31 cellular contexts compared by ENCODE assay signal in the genomic region with DNA sequence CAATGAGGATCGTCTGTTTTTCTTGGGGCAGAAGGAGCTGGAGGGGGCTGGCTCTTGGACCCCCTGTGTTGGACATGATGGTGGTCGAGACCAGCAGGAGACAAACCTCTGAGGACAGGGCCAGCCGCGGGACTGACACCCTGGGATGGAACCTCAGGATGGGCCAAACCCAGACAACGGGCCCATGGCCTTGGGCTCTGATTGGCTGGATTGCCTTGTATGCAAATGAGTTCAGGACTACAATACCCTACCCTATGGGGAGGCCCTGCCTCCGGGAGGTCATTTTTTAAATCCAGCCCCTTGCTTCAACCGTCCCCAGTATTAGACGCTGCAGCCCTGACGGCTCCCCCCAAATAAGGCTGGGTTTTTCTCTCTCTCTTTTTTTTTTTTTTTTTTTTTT. TPM values are rescaled to one million over a fixed set of nuclear protein-coding genes. Genes with fewer than 3 reads are reported as not detected.
"Had no signal": no experiment of that assay in that cellular context is flagged by ENCODE, and none has a peak within 500 bp of the region (broad histone marks: within the 10 kb centered on the region; RNA-seq: fewer than 3 reads in every experiment).

No MANE protein-coding gene starts in this region.

- ATAC-seq: natural killer cell; right lobe of liver; stimulated activated memory B cell treated with anti-CD40 and anti-IgM and Interleukin-4, amounts not matched to agents 10 μg/mL and 1 μg/mL and 100 μg/mL, for 72 hours; stimulated activated naive CD8-positive, alpha-beta T cell treated with anti-CD3 and anti-CD28 coated beads, Interleukin-15, amount 100 ng/mL, for 72 hours had no signal

- H2AFZ ChIP-seq: neural progenitor cell had no signal

- H3K27ac ChIP-seq: left ventricle myocardium inferior, neural progenitor cell, neutrophil, ovary, right atrium auricular region, right lobe of liver, tibial nerve, uterus had no signal

- H3K36me3 ChIP-seq: left ventricle myocardium inferior, neural progenitor cell, neutrophil, ovary, right atrium auricular region, right lobe of liver, tibial nerve, uterus had no signal

- H3K4me1 ChIP-seq: left ventricle myocardium inferior, neural progenitor cell, right atrium auricular region, right lobe of liver, tibial nerve, uterus had no signal

- H3K27me3 ChIP-seq: neural progenitor cell, ovary, right atrium auricular region, right lobe of liver, uterus had no signal

- H3K9me3 ChIP-seq: left ventricle myocardium inferior, neutrophil, ovary, right atrium auricular region, right lobe of liver, tibial nerve, uterus had no signal

- H3K4me2 ChIP-seq: neural progenitor cell, smooth muscle cell had no signal

- H3K9ac ChIP-seq: neural progenitor cell had no signal

- H3K4me3 ChIP-seq: left ventricle myocardium inferior, lung, neural progenitor cell, ovary, right atrium auricular region, right lobe of liver, smooth muscle cell, tibial nerve, uterus had no signal

- DNase-seq: hypothalamus; islet precursor cell; left ventricle myocardium inferior; mesendoderm; naive B cell; natural killer cell; nephron progenitor cell; occipital lobe; ovary; right lobe of liver; stimulated activated CD4-positive, alpha-beta T cell treated with anti-CD3 and anti-CD28 coated beads, Interleukin-1b, Interleukin-23, amount 100 ng/mL, for 48 hours; stimulated activated CD4-positive, alpha-beta T cell treated with anti-CD3 and anti-CD28 coated beads, Interleukin-2, amount 100 ng/mL, for 48 hours; stimulated activated CD4-positive, alpha-beta T cell treated with anti-CD3 and anti-CD28 coated beads, Interleukin-4, amount 100 ng/mL, for 4 hours; stimulated activated CD8-positive, alpha-beta memory T cell treated with anti-CD3 and anti-CD28 coated beads, Interleukin-4, amount 100 ng/mL, for 48 hours; stimulated activated naive CD4-positive, alpha-beta T cell treated with Interleukin-2 at 50 U/mL for 16 hours; stimulated activated naive CD8-positive, alpha-beta T cell treated with anti-CD3 and anti-CD28 coated beads, Interleukin-15, amount 100 ng/mL, for 72 hours; substantia nigra; uterus had no signal

RNA-seq across cellular contexts. Expression of gene SLC5A5, which starts 22.0 kb away (rescaled TPM):
- total RNA-seq: left ventricle myocardium inferior, lower leg skin, mesothelial cell of epicardium, progenitor cell of endocrine pancreas, pulmonary artery endothelial cell, renal cortical epithelial cell, right atrium auricular region, right lobe of liver, skeletal muscle tissue, smooth muscle cell, tibial nerve, uterus had no signal
- polyA plus RNA-seq: ovary, smooth muscle cell had no signal
